In the genomic region with DNA sequence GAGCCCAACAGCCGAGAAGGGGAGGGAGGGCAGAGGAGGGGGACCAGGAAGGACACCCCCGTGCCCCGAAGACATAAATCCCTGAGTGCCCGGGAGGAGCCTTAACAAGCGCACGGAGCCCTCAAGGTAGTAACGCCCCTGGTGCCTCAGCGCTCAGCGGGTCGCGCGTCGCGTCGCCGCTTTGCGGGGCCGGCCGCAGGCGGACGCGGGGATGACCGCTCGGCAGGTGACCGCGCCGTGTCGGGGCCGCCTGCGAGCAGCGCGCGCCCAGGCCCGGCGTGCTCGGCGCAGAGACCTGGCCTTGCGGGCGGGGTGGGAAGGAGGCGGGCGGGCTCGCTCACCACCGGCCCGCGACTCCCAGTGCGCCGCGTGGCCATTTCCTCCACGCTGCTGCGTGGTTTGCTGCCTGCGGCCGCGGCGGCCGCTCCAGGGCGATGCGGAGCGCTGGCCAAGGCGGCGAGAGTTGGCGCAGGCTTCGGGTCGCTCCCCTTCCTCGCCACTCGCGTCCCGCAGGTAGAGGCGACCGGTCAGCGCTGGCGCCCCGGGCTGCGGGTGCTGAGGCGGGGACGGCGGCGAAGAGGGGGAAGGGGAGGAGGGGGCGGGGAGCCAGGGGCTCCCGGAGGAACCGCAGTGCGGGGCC, we compare ENCODE assay signal across 8 cellular contexts. TPM values are rescaled to one million over a fixed set of nuclear protein-coding genes. Genes with fewer than 3 reads are reported as not detected.
A peak's percentile ranks its signal among the peaks of the same experiment; 100 is the strongest.
DNase-seq lines count a peak whose midpoint lies in the region; ATAC-seq and TF ChIP-seq lines count a peak whose summit lies in the region.

No MANE protein-coding gene starts in this region.

- H3K27ac ChIP-seq in coronary artery (peak overlapping the region; percentile 48 to 68), lower lobe of right lung (peak overlapping the region; percentile 74), tibial artery (peak overlapping the region; percentile 44 to 55)

- DNase-seq in MG63: peak; percentile 2
- no peak for DNase-seq in coronary artery (ENCODE audit: low spot score)
- peak; percentile 50 for DNase-seq in lower lobe of right lung
- DNase-seq in tibial artery: no peak
- no peak for DNase-seq in OCI-M1 (lab: John Stamatoyannopoulos, UW)
- no peak for DNase-seq in NCI-H510A (lab: John Stamatoyannopoulos, UW)

- peaks cover 10% of the 10 kb centered on the region for H3K4me1 ChIP-seq in lower lobe of right lung
- H3K4me1 ChIP-seq in tibial artery: peaks cover 0 to 22% (median 15%) of the 10 kb centered on the region in 4 donors

- peak overlapping the region; percentile 24 for H3K4me3 ChIP-seq in MG63
- H3K4me3 ChIP-seq in coronary artery: peak overlapping the region; percentile 83
- H3K4me3 ChIP-seq in lower lobe of right lung: peak overlapping the region; percentile 65
- H3K4me3 ChIP-seq in tibial artery: peak overlapping the region; percentile 59 to 76

- H3K36me3 ChIP-seq in MG63: no peaks in the 10 kb centered on the region
- no peaks in the 10 kb centered on the region for H3K36me3 ChIP-seq in lower lobe of right lung
- H3K36me3 ChIP-seq in tibial artery: no peaks in the 10 kb centered on the region

- ATAC-seq in GM18502 (IDR thresholded peaks at IDR 0.05; ENCODE audit: poor library complexity, unreplicated experiment) (peak; percentile 25), GM21825 (IDR thresholded peaks at IDR 0.05; ENCODE audit: unreplicated experiment) (peak; percentile 25), lower lobe of right lung (peak; percentile 79 to 84)

- H3K27me3 ChIP-seq in MG63 (peaks cover 3% of the 10 kb centered on the region), lower lobe of right lung (ENCODE audit: low read depth) (no peaks in the 10 kb centered on the region), tibial artery (peaks cover 0 to 7% of the 10 kb centered on the region in 2 donors)

- intact Hi-C loops in lower lobe of right lung (cut with DNase I) (no loop called here), tibial artery (cut with DNase I; ENCODE audit: low total_unique reads) (no loop called here)

- no peak for TF ChIP-seq CTCF in coronary artery (IDR thresholded peaks at IDR 0.05)
- TF ChIP-seq CTCF in lower lobe of right lung (IDR thresholded peaks at IDR 0.05): no peak
- no peak for TF ChIP-seq CTCF in tibial artery (IDR thresholded peaks at IDR 0.05)

- H3K9me3 ChIP-seq in MG63: no peaks in the 10 kb centered on the region
- no peaks in the 10 kb centered on the region for H3K9me3 ChIP-seq in lower lobe of right lung
- no peaks in the 10 kb centered on the region for H3K9me3 ChIP-seq in tibial artery

RNA-seq across cellular contexts. Expression of a gene that starts 0.6 kb away (rescaled TPM):
- total RNA-seq in MG63 (2014; rRNA removed; shearing (Covaris generic); ENCODE audit: low replicate concordance): not detected in 2 replicates
- total RNA-seq in lower lobe of right lung: 8.4 TPM

Comparison
In these comparisons a context has a peak if more than half of its experiments do, and no peak if none do; other contexts are left out.
1. ATAC-seq: peak in every context shown above with its lines; median percentile 82 in lower lobe of right lung; 25 in GM18502; 25 in GM21825.
2. DNase-seq: peak in MG63 (single experiment) and lower lobe of right lung (single experiment); none in coronary artery (single experiment), tibial artery (0 of 2), OCI-M1 (single experiment) and NCI-H510A (single experiment).
3. H3K4me3 ChIP-seq: peak in every context shown above with its lines; median percentile 83 in coronary artery; 68 in tibial artery; 65 in lower lobe of right lung; 24 in MG63.
4. Peak in every context shown above with its lines, with median percentiles within 50 percentile points of each other: H3K27ac ChIP-seq.